1 cellular context compared by ENCODE assay signal in the genomic region with DNA sequence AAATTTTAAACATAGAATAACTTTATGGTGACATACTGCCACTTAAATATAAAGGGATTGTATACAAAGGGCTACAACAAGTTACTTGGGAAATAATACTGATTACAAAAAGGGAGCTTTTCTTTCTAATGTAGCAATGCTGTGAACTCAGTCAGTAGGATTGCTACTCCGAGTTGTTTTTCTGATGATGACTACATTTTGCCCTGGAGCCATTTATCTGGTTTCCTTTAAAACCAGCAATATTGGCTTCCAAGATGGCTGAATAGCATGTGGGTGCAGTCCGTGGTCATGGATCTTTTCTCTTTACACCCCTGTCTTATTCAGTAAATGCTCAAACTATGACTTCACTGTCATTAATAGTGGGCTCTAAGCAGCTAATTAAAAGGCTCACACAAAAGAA.
TF ChIP-seq lines count a peak whose summit lies in the region.

No MANE protein-coding gene starts in this region.

TF ChIP-seq in H1, 55 proteins besides CTCF, POLR2A, EP300 and RAD21:
- TF ChIP-seq TAF7 (optimal IDR thresholded peaks at IDR 0.05; ENCODE audit: borderline replicate concordance, low read depth, low read length) (no peak), CHD2 (IDR thresholded peaks at IDR 0.05; ENCODE audit: low read length) (no peak), TEAD4 (IDR thresholded peaks at IDR 0.05; ENCODE audit: low read depth, low read length) (no peak), JUND (IDR thresholded peaks at IDR 0.05; ENCODE audit: low read length) (no peak), CBX8 (IDR thresholded peaks at IDR 0.05; ENCODE audit: borderline replicate concordance, low read depth, low read length) (no peak), CTBP2 (IDR thresholded peaks at IDR 0.05; ENCODE audit: borderline replicate concordance, insufficient read depth, insufficient read length, low read length) (no peak), RNF2 (IDR thresholded peaks at IDR 0.05; ENCODE audit: borderline replicate concordance, low read depth, low read length, missing control alignments, poor library complexity, severe bottlenecking) (no peak), BACH1 (IDR thresholded peaks at IDR 0.05; ENCODE audit: low read length) (no peak), BCL11A (IDR thresholded peaks at IDR 0.05; ENCODE audit: low read depth in 2 of 2, low read length in 2 of 2) (no peak), SIRT6 (IDR thresholded peaks at IDR 0.05; ENCODE audit: low read length) (no peak)
- TF ChIP-seq, protein P1, sequence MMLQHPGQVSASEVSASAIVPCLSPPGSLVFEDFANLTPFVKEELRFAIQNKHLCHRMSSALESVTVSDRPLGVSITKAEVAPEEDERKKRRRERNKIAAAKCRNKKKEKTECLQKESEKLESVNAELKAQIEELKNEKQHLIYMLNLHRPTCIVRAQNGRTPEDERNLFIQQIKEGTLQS (IDR thresholded peaks at IDR 0.05; ENCODE audit: insufficient read depth, low read depth, low read length) = no peak
- TF ChIP-seq, protein P2, sequence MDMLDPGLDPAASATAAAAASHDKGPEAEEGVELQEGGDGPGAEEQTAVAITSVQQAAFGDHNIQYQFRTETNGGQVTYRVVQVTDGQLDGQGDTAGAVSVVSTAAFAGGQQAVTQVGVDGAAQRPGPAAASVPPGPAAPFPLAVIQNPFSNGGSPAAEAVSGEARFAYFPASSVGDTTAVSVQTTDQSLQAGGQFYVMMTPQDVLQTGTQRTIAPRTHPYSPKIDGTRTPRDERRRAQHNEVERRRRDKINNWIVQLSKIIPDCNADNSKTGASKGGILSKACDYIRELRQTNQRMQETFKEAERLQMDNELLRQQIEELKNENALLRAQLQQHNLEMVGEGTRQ (IDR thresholded peaks at IDR 0.05; ENCODE audit: low read length) = no peak
